In the genomic region with DNA sequence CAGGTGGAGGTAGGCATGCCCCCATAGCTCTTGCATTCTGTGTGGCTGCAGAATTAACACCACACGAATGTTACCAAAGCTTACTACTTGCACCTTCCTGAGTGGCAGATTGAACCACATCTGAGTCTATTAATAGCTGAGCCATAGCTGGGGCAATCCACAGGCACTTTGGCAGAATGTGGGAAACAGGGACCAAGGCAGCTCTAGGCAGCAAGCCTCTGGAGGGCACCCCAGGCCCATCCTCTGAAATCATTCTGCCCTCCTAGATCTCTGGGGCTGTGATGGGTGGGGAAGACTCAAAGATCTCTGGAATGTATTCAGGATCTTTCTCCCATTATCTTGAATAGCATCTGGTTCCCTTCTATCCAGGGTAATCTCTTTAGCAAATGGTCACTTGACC, we compare ENCODE assay signal across 2 cellular contexts.
TF ChIP-seq lines count a peak whose summit lies in the region.

No MANE protein-coding gene starts in this region.

TF ChIP-seq in HEK293, 187 proteins besides CTCF, POLR2A, EP300 and RAD21:
- no peak for TF ChIP-seq MZF1 (tag by site-specific recombination; IDR thresholded peaks at IDR 0.05; ENCODE audit: borderline replicate concordance)
- peak; percentile 64 for TF ChIP-seq ZNF585B (tag by site-specific recombination; IDR thresholded peaks at IDR 0.05)
- TF ChIP-seq ZNF654 (tag by site-specific recombination; IDR thresholded peaks at IDR 0.05; ENCODE audit: low read depth): 0 out of 2 replicates have a peak, but pooled peaks have one; percentile 6
- no peak for TF ChIP-seq ZNF558 (tag by site-specific recombination; IDR thresholded peaks at IDR 0.05)

TF ChIP-seq in GM12878, 131 proteins besides CTCF, POLR2A, EP300 and RAD21:
- peak; percentile 36; the same call in 1 of the 2 replicates for TF ChIP-seq SMC3 (IDR thresholded peaks at IDR 0.05; ENCODE audit: borderline replicate concordance, low read length)
- no peak for TF ChIP-seq CEBPB (IDR thresholded peaks at IDR 0.05; ENCODE audit: borderline replicate concordance in 1 of 2, low read depth in 2 of 2, low read length in 2 of 2)
